Comparison of ENCODE assay signal across 8 cellular contexts in genomic region chr1:94416901-94417701, GRCh38. TPM values are rescaled to one million over a fixed set of nuclear protein-coding genes. Genes with fewer than 3 reads are reported as not detected.
A peak's percentile ranks its signal among the peaks of the same experiment; 100 is the strongest.
DNase-seq lines count a peak whose midpoint lies in the region; TF ChIP-seq lines count a peak whose summit lies in the region.

No MANE protein-coding gene starts in this region.

- H3K79me2 ChIP-seq in smooth muscle cell (ENCODE audit: low read depth) = peaks cover 33% of the 10 kb centered on the region

- H3K9ac ChIP-seq in HUES6 (ENCODE audit: low read length) = peak overlapping the region; percentile 60
- peak overlapping the region; percentile 70 for H3K9ac ChIP-seq in smooth muscle cell (ENCODE audit: low read depth)

- H3K27ac ChIP-seq in AG04450 (ENCODE audit: low read depth, low read length) (peak overlapping the region; percentile 87), HUES6 (ENCODE audit: low read depth, low read length) (no peak overlapping the region; the same call in 1 of the 2 replicates), smooth muscle cell (ENCODE audit: low read depth) (peak overlapping the region; percentile 70)

- 43% methylated on average over 14 of the region's 14 CpGs for WGBS in smooth muscle cell (ENCODE audit: low lambda C conversion rate)

- H3K4me3 ChIP-seq in AG04450 (ENCODE audit: low read depth, low read length) (peak overlapping the region; percentile 69), HUES6 (ENCODE audit: low read depth, low read length) (peak overlapping the region; percentile 80), smooth muscle cell (peak overlapping the region; percentile 83)

- H4K20me1 ChIP-seq in smooth muscle cell (ENCODE audit: low read depth) = peaks cover 34% of the 10 kb centered on the region

- H3F3A ChIP-seq in smooth muscle cell (ENCODE audit: low read depth) = no peaks in the 10 kb centered on the region

- peaks cover 9% of the 10 kb centered on the region; the same call in 1 of the 2 replicates for H3K4me1 ChIP-seq in HUES6 (ENCODE audit: control insufficient read depth, insufficient read depth, low read length)
- H3K4me1 ChIP-seq in smooth muscle cell (ENCODE audit: low read depth) = peaks cover 21% of the 10 kb centered on the region

- DNase-seq in AG04450 (ENCODE audit: low read depth, low spot score) (peak; percentile 65), amniotic stem cell (lab: John Stamatoyannopoulos, UW) (peak; percentile 10), hippocampal formation (lab: John Stamatoyannopoulos, UW) (peak; percentile 52 to 92), smooth muscle cell (lab: John Stamatoyannopoulos, UW; ENCODE audit: unreplicated experiment) (no peak), GM19238 (ENCODE audit: insufficient read length, low spot score) (no peak), ecto neural progenitor cell (ENCODE audit: low spot score) (no peak), NK-92 (lab: John Stamatoyannopoulos, UW; ENCODE audit: unreplicated experiment) (no peak)

- POLR2A ChIA-PET in AG04450 (lab: Yijun Ruan, JAX) = interaction anchor here (1.0 to 1.2 kb wide), 2 partner anchors 9 to 312 kb away, joined by 3 to 5 read pairs; no protein-coding TSS in a partner anchor

- H3K9me3 ChIP-seq in AG04450 (ENCODE audit: control insufficient read depth, insufficient read depth, low read length) = no peaks in the 10 kb centered on the region
- H3K9me3 ChIP-seq in HUES6 (ENCODE audit: control insufficient read depth, insufficient read depth, low read depth, low read length) = no peaks in the 10 kb centered on the region
- no peaks in the 10 kb centered on the region for H3K9me3 ChIP-seq in smooth muscle cell (replicated peaks; ENCODE audit: low read depth)

- TF ChIP-seq CTCF in AG04450 (IDR thresholded peaks at IDR 0.05; ENCODE audit: low read depth, low read length) = no peak
- TF ChIP-seq CTCF in smooth muscle cell (IDR thresholded peaks at IDR 0.05; ENCODE audit: borderline replicate concordance, insufficient read depth, poor library complexity, severe bottlenecking) = no peak

- H3K4me2 ChIP-seq in smooth muscle cell = peak overlapping the region; percentile 84

- H3K27me3 ChIP-seq in AG04450 (ENCODE audit: control insufficient read depth, insufficient read depth, low read length) (no peaks in the 10 kb centered on the region), HUES6 (ENCODE audit: control insufficient read depth, insufficient read depth, low read length) (no peaks in the 10 kb centered on the region), smooth muscle cell (ENCODE audit: low read depth) (no peaks in the 10 kb centered on the region)

- no peaks in the 10 kb centered on the region for H3K36me3 ChIP-seq in HUES6 (ENCODE audit: control insufficient read depth, insufficient read depth, low read length)
- H3K36me3 ChIP-seq in smooth muscle cell (ENCODE audit: low read depth) = no peaks in the 10 kb centered on the region

- CTCF ChIA-PET in AG04450 (lab: Charles Lee) = interaction anchor here (1.0 to 1.6 kb wide), 4 partner anchors 9 to 82 kb away, joined by 3 to 8 read pairs (median 3); no protein-coding TSS in a partner anchor

- peak overlapping the region; percentile 89 for H2AFZ ChIP-seq in smooth muscle cell (ENCODE audit: low read depth)

RNA-seq across cellular contexts. Expression of gene ABCD3, which starts 1.1 kb away (rescaled TPM):
- polyA plus RNA-seq in AG04450 (2011; rRNA removed) = 25.0 and 34.0 TPM in 2 replicates
- 17.8 and 32.0 TPM in 2 replicates for polyA minus RNA-seq in AG04450 (2011; rRNA and poly(A)+ RNA removed)
- total RNA-seq in smooth muscle cell = 42.4 and 61.8 TPM in 2 replicates
- 22.5 and 23.2 TPM in 2 replicates for polyA plus RNA-seq in smooth muscle cell

Comparison
In these comparisons a context has a peak if more than half of its experiments do, and no peak if none do; other contexts are left out.
1. DNase-seq: peak in AG04450 (single experiment), amniotic stem cell (single experiment) and hippocampal formation (2 of 2); none in smooth muscle cell (single experiment), GM19238 (single experiment), ecto neural progenitor cell (single experiment) and NK-92 (single experiment).
2. Peak in every context shown above with its lines, with median percentiles within 50 percentile points of each other: H3K4me3 ChIP-seq.